In genomic region chr4:175139205-175139604, GRCh38 we compare ENCODE assay signal across 35 cellular contexts.
"Had no signal": no experiment of that assay in that cellular context is flagged by ENCODE, and none has a peak within 500 bp of the region (broad histone marks: within the 10 kb centered on the region; RNA-seq: fewer than 3 reads in every experiment).

No MANE protein-coding gene starts in this region.

- H3K36me3 ChIP-seq: MG63 had no signal

- H3K27me3 ChIP-seq: MG63 had no signal

- H3K9me3 ChIP-seq: MG63 had no signal

- H3K4me3 ChIP-seq: MG63 had no signal

- DNase-seq: Karpas-422, Kasumi-1, MG63, MM.1S, MV-4-11, NCI-H1048, NCI-H1092, NCI-H1092 treated with DMSO at 0.1 percent for 48 hours, NCI-H1105, NCI-H1105 treated with DMSO at 0.1 percent for 48 hours, NCI-H1417, NCI-H1417 treated with DMSO at 0.1 percent for 48 hours, NCI-H1436, NCI-H1436 treated with DMSO at 0.1 percent for 48 hours, NCI-H146, NCI-H1694, NCI-H1694 treated with DMSO at 0.1 percent for 48 hours, NCI-H187, NCI-H187 treated with DMSO at 0.1 percent for 48 hours, NCI-H1930, NCI-H2029, NCI-H2029 treated with DMSO at 0.1 percent for 48 hours, NCI-H2081, NCI-H2081 treated with DMSO at 0.1 percent for 48 hours, NCI-H2107, NCI-H2171, NCI-H2171 treated with DMSO at 0.1 percent for 48 hours, NCI-H2227 treated with DMSO at 0.1 percent for 48 hours, NCI-H226, NCI-H345, NCI-H446, NCI-H446 treated with DMSO at 0.1 percent for 48 hours, NCI-H510A, NCI-H510A treated with DMSO at 0.1 percent for 48 hours, NCI-H524 had no signal
